9 cellular contexts compared by ENCODE assay signal in the genomic region with DNA sequence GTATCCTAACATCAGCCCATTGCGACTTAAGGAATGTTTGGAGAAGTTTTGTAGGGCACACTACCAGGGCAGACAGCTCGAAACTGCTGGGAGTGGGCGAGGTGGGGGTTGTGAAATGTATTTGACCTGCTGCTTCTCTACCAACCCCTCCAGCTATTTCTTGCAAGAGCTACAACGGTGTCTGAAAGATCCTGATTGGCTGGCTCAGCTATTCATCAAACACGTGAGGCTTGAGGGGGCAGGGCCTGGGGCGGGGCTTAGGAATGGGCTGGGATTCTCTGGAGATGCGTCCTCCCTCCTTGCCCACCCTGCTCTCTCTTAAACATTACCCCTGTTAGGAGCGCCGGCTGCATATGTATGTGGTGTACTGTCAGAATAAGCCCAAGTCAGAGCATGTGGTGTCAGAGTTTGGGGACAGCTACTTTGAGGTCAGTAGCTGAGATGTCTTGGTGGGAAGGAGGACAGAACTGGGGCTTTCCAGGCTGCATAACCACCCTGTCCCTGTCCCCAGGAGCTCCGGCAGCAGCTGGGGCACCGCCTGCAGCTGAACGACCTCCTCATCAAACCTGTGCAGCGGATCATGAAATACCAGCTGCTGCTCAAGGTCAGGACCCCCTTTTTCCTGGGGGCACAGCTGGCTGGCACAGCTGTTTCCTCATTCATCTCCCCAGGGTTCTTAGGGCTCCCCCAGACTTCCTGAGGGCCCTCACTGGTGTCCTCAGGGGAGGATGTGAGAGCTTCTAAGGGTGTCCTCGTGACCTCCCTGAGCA. TPM values are rescaled to one million over a fixed set of nuclear protein-coding genes. Genes with fewer than 3 reads are reported as not detected.
DNase-seq lines count a peak whose midpoint lies in the region; ATAC-seq and TF ChIP-seq lines count a peak whose summit lies in the region.
"Had no signal": no experiment of that assay in that cellular context is flagged by ENCODE, and none has a peak within 500 bp of the region (broad histone marks: within the 10 kb centered on the region; RNA-seq: fewer than 3 reads in every experiment).

No MANE protein-coding gene starts in this region.

- intact Hi-C loops in adrenal gland (cut with DNase I): no loop called here

- no peak overlapping the region for H3K27ac ChIP-seq in adrenal gland

- DNase-seq in 8988T (peak; percentile 60), GM13977 (ENCODE audit: low spot score) (peak; percentile 89), T-helper 17 cell (no peak), NCI-H187 treated with DMSO at 0.1 percent for 48 hours (lab: John Stamatoyannopoulos, UW) (no peak), adrenal gland (no peak)
- DNase-seq in stimulated activated naive B cell treated with anti-CD40 and anti-IgM and Interleukin-4, amounts not matched to agents 10 μg/mL and 1 μg/mL and 100 μg/mL, for 72 hours: peak; percentile 51

- no peak for TF ChIP-seq CTCF in GM13977 (IDR thresholded peaks at IDR 0.05; ENCODE audit: extremely low read depth, insufficient read depth, missing control alignments)
- no peak for TF ChIP-seq CTCF in adrenal gland (IDR thresholded peaks at IDR 0.05)

- no peaks in the 10 kb centered on the region for H3K9me3 ChIP-seq in T-helper 17 cell (ENCODE audit: control insufficient read depth, low read length, poor library complexity, severe bottlenecking)
- no peaks in the 10 kb centered on the region for H3K9me3 ChIP-seq in adrenal gland (replicated peaks in 1 of 3)

- H3K27me3 ChIP-seq in adrenal gland: peaks cover under 1% of the 10 kb centered on the region

- no peak overlapping the region for H3K4me3 Mint-ChIP-seq in T-helper 17 cell
- H3K4me3 Mint-ChIP-seq in stimulated activated naive B cell treated with anti-CD40 and anti-IgM and Interleukin-4, amounts not matched to agents 10 μg/mL and 1 μg/mL and 100 μg/mL, for 72 hours: peak overlapping the region in 1 of 2 donors; percentile 39
- H3K4me3 Mint-ChIP-seq: stimulated activated naive CD8-positive, alpha-beta T cell treated with anti-CD3 and anti-CD28 coated beads, Interleukin-15, amount 100 ng/mL, for 72 hours had no signal

- peak; percentile 62 for ATAC-seq in HG02759 (IDR thresholded peaks at IDR 0.05; ENCODE audit: unreplicated experiment)
- ATAC-seq in T-helper 17 cell: peak; percentile 27
- ATAC-seq in stimulated activated naive B cell treated with anti-CD40 and anti-IgM and Interleukin-4, amounts not matched to agents 10 μg/mL and 1 μg/mL and 100 μg/mL, for 72 hours (replicated peaks): peak; percentile 78 to 81
- ATAC-seq in HG03097 (IDR thresholded peaks at IDR 0.05; ENCODE audit: low FRiP score, unreplicated experiment): no peak
- ATAC-seq: stimulated activated naive CD8-positive, alpha-beta T cell treated with anti-CD3 and anti-CD28 coated beads, Interleukin-15, amount 100 ng/mL, for 72 hours had no signal

- no peak overlapping the region for H3K4me3 ChIP-seq in adrenal gland

- peaks cover 7% of the 10 kb centered on the region for H3K4me1 Mint-ChIP-seq in T-helper 17 cell
- peaks cover 32 to 55% of the 10 kb centered on the region in 2 donors for H3K4me1 Mint-ChIP-seq in stimulated activated naive B cell treated with anti-CD40 and anti-IgM and Interleukin-4, amounts not matched to agents 10 μg/mL and 1 μg/mL and 100 μg/mL, for 72 hours

- in situ Hi-C loops in GM13977 (cut with MboI; ENCODE audit: low pct_unique_long_range_greater_than_20kb, low sequenced_read_pairs, unreplicated experiment): no loop called here

- H3K36me3 Mint-ChIP-seq in T-helper 17 cell (ENCODE audit: low read depth): peaks cover 2% of the 10 kb centered on the region
- no peaks in the 10 kb centered on the region for H3K36me3 Mint-ChIP-seq in stimulated activated naive B cell treated with anti-CD40 and anti-IgM and Interleukin-4, amounts not matched to agents 10 μg/mL and 1 μg/mL and 100 μg/mL, for 72 hours

- 63 to 76% (median 69%) methylated on average over 13 to 14 of the region's 14 CpGs for WGBS in adrenal gland, 4 donors

- H3K4me1 ChIP-seq in adrenal gland (replicated peaks in 1 of 2): peaks cover 5 to 8% of the 10 kb centered on the region in 2 donors

- H3K36me3 ChIP-seq in adrenal gland (replicated peaks in 1 of 2): no peaks in the 10 kb centered on the region

- peaks cover 74% of the 10 kb centered on the region for H3K27me3 Mint-ChIP-seq in T-helper 17 cell
- peaks cover 73 to 78% of the 10 kb centered on the region in 2 donors for H3K27me3 Mint-ChIP-seq in stimulated activated naive B cell treated with anti-CD40 and anti-IgM and Interleukin-4, amounts not matched to agents 10 μg/mL and 1 μg/mL and 100 μg/mL, for 72 hours

- H3K9me3 Mint-ChIP-seq in stimulated activated naive B cell treated with anti-CD40 and anti-IgM and Interleukin-4, amounts not matched to agents 10 μg/mL and 1 μg/mL and 100 μg/mL, for 72 hours: no peaks in the 10 kb centered on the region
- H3K9me3 Mint-ChIP-seq: stimulated activated naive CD8-positive, alpha-beta T cell treated with anti-CD3 and anti-CD28 coated beads, Interleukin-15, amount 100 ng/mL, for 72 hours had no signal

- no peak for TF ChIP-seq POLR2A in adrenal gland (IDR thresholded peaks at IDR 0.05)

- no peak overlapping the region for H3K27ac Mint-ChIP-seq in T-helper 17 cell
- H3K27ac Mint-ChIP-seq in stimulated activated naive B cell treated with anti-CD40 and anti-IgM and Interleukin-4, amounts not matched to agents 10 μg/mL and 1 μg/mL and 100 μg/mL, for 72 hours: peak overlapping the region; percentile 47
- H3K27ac Mint-ChIP-seq: stimulated activated naive CD8-positive, alpha-beta T cell treated with anti-CD3 and anti-CD28 coated beads, Interleukin-15, amount 100 ng/mL, for 72 hours had no signal

RNA-seq across cellular contexts. Expression of a gene that starts 3.1 kb away (rescaled TPM):
- total RNA-seq in T-helper 17 cell (1 to 10 TPM in 1 of 2 donors, under 1 TPM in 1; 0.37 to 1.2 TPM), adrenal gland (10 to 100 TPM in 4 of 8 donors, 1 to 10 TPM in 4; 4.9 to 15.9 (median 9.9) TPM)
- polyA plus RNA-seq in adrenal gland: 10 to 100 TPM in 2 of 3 donors, 1 to 10 TPM in 1; 5.3 to 86.4 (median 34.4) TPM

RNA-seq across cellular contexts. Expression of a gene that starts 9.7 kb away (rescaled TPM):
- total RNA-seq in T-helper 17 cell (10 to 100 TPM; 24.4 to 32.8 TPM), adrenal gland (10 to 100 TPM; 21.4 to 59.7 (median 47.6) TPM)
- 100 to 1,000 TPM in 1 of 3 donors, 10 to 100 TPM in 2; 20.4 to 136 (median 98.9) TPM for polyA plus RNA-seq in adrenal gland

RNA-seq across cellular contexts. Expression of a gene that starts 18.6 kb away (rescaled TPM):
- total RNA-seq in T-helper 17 cell (not detected), adrenal gland (1 to 10 TPM in 4 of 8 donors, under 1 TPM in 4; 0.17 to 7.4 (median 0.94) TPM)
- polyA plus RNA-seq in adrenal gland: 1 to 10 TPM; 1.0 to 1.3 (median 1.3) TPM

RNA-seq across cellular contexts. Expression of a gene that starts 23.4 kb away (rescaled TPM):
- total RNA-seq in T-helper 17 cell (10 to 100 TPM; 28.9 to 32.2 TPM), adrenal gland (10 to 100 TPM; 21.9 to 75.9 (median 30.9) TPM)
- 10 to 100 TPM in 1 of 3 donors, 1 to 10 TPM in 2; 8.1 to 31.5 (median 8.6) TPM for polyA plus RNA-seq in adrenal gland

Comparison
In these comparisons a context has a peak if more than half of its experiments do, and no peak if none do; other contexts are left out.
1. DNase-seq: peak in 8988T (single experiment), GM13977 (single experiment) and stimulated activated naive B cell treated with anti-CD40 and anti-IgM and Interleukin-4, amounts not matched to agents 10 μg/mL and 1 μg/mL and 100 μg/mL, for 72 hours (single experiment); none in T-helper 17 cell (0 of 3), NCI-H187 treated with DMSO at 0.1 percent for 48 hours (single experiment) and adrenal gland (0 of 7).